Comparison of ENCODE assay signal across 17 cellular contexts in genomic region chr5:96871022-96871388, GRCh38. TPM values are rescaled to one million over a fixed set of nuclear protein-coding genes. Genes with fewer than 3 reads are reported as not detected.
DNase-seq lines count a peak whose midpoint lies in the region; ATAC-seq and TF ChIP-seq lines count a peak whose summit lies in the region.
"Had no signal": no experiment of that assay in that cellular context is flagged by ENCODE, and none has a peak within 500 bp of the region (broad histone marks: within the 10 kb centered on the region; RNA-seq: fewer than 3 reads in every experiment).

No MANE protein-coding gene starts in this region.

- no peaks in the 10 kb centered on the region for H3K36me3 Mint-ChIP-seq in activated CD4-positive, alpha-beta T cell treated with anti-CD3 and anti-CD28 coated beads, Interleukin-2, amount 10 ng/mL, durations not matched to agents 7 days and 5 days (ENCODE audit: low read depth)
- H3K36me3 Mint-ChIP-seq in IgD-negative memory B cell, result no peaks in the 10 kb centered on the region
- peaks cover 0 to 6% of the 10 kb centered on the region in 2 donors for H3K36me3 Mint-ChIP-seq in activated naive CD4-positive, alpha-beta T cell treated with anti-CD3 and anti-CD28 coated beads, Interleukin-2, amount 50 U/mL, for 72 hours

- no peak overlapping the region for H4K8ac ChIP-seq in neuronal stem cell (ENCODE audit: low read depth, low read length)

- H4K20me1 ChIP-seq in PC-9 (ENCODE audit: insufficient read depth), result no peaks in the 10 kb centered on the region

- H2BK15ac ChIP-seq in neuronal stem cell (ENCODE audit: low read length), result no peak overlapping the region

- DNase-seq in activated CD4-positive, alpha-beta T cell treated with anti-CD3 and anti-CD28 coated beads, Interleukin-2, amount 10 ng/mL, durations not matched to agents 7 days and 5 days, result no peak
- DNase-seq in activated CD4-positive, alpha-beta T cell treated with anti-CD3 and anti-CD28 coated beads, Interleukin-2, amount 50 U/mL, for 4 hours, result no peak
- no peak for DNase-seq in activated naive CD4-positive, alpha-beta T cell treated with anti-CD3 and anti-CD28 coated beads, Interleukin-2, amount 50 U/mL, for 72 hours (ENCODE audit: low spot score in 2 of 2)
- DNase-seq in neuronal stem cell (ENCODE audit: low spot score) (no peak), PC-9 (no peak), left ventricle myocardium inferior (no peak), vagina (ENCODE audit: extremely low spot score in 2 of 2) (no peak)
- DNase-seq: activated gamma-delta T cell, endodermal cell, foreskin melanocyte, mesenchymal stem cell, NCI-H2081, spleen, testis had no signal

- intact Hi-C loops in PC-9 (cut with micrococcal nuclease; ENCODE audit: unreplicated experiment), result loop anchor here (10.0 kb wide), 1 partner anchor 124 kb away; no protein-coding TSS in a partner anchor
- intact Hi-C loops in left ventricle myocardium inferior (cut with micrococcal nuclease), result no loop called here
- intact Hi-C loops in vagina (cut with DNase I), result no loop called here

- peak overlapping the region; percentile 48 for H3K4me3 Mint-ChIP-seq in activated CD4-positive, alpha-beta T cell treated with anti-CD3 and anti-CD28 coated beads, Interleukin-2, amount 10 ng/mL, durations not matched to agents 7 days and 5 days
- peak overlapping the region; percentile 12 to 74 (median 45) for H3K4me3 Mint-ChIP-seq in IgD-negative memory B cell
- H3K4me3 Mint-ChIP-seq: central memory CD8-positive, alpha-beta T cell; endodermal cell had no signal

- no peaks in the 10 kb centered on the region for H3F3A ChIP-seq in PC-9 (ENCODE audit: insufficient read depth, low read depth)

- WGBS in neuronal stem cell (ENCODE audit: extremely low coverage in 2 of 2, insufficient read length in 2 of 2, insufficient replicate concordance in 1 of 2), 2 donors, result no CpG with 5 or more reads among the region's 2 CpGs

- no peak overlapping the region for H3K18ac ChIP-seq in neuronal stem cell (ENCODE audit: low read length)

- H2BK5ac ChIP-seq in neuronal stem cell (ENCODE audit: low read length), result no peak overlapping the region

- H2AFZ ChIP-seq in neuronal stem cell (ENCODE audit: low read length) (peak overlapping the region; percentile 70), PC-9 (no peak overlapping the region)

- no peak overlapping the region for H3K4ac ChIP-seq in neuronal stem cell (ENCODE audit: low read length)

- H3K27me3 Mint-ChIP-seq in activated CD4-positive, alpha-beta T cell treated with anti-CD3 and anti-CD28 coated beads, Interleukin-2, amount 10 ng/mL, durations not matched to agents 7 days and 5 days, result no peaks in the 10 kb centered on the region
- H3K27me3 Mint-ChIP-seq in IgD-negative memory B cell, result no peaks in the 10 kb centered on the region
- H3K27me3 Mint-ChIP-seq: central memory CD8-positive, alpha-beta T cell had no signal

- POLR2A ChIA-PET in activated CD4-positive, alpha-beta T cell treated with anti-CD3 and anti-CD28 coated beads, Interleukin-2, amount 10 ng/mL, durations not matched to agents 7 days and 5 days (lab: Charles Lee), result interaction anchor here (0.6 to 0.7 kb wide), 2 partner anchors 25 to 70 kb away, joined by 3 to 6 read pairs; no protein-coding TSS in a partner anchor
- POLR2A ChIA-PET in PC-9 (lab: Charles Lee; ENCODE audit: unreplicated experiment), result interaction anchor here (0.6 kb wide), 1 partner anchor 1048 kb away, joined by 5 read pairs; the partner anchor contains the start of gene GLRX

- no peak for ATAC-seq in activated naive CD4-positive, alpha-beta T cell treated with anti-CD3 and anti-CD28 coated beads, Interleukin-2, amount 50 U/mL, for 72 hours

- no peak overlapping the region for H2BK120ac ChIP-seq in neuronal stem cell (ENCODE audit: low read depth, low read length)

- H3K4me1 Mint-ChIP-seq in activated CD4-positive, alpha-beta T cell treated with anti-CD3 and anti-CD28 coated beads, Interleukin-2, amount 10 ng/mL, durations not matched to agents 7 days and 5 days, result peaks cover 69% of the 10 kb centered on the region
- H3K4me1 Mint-ChIP-seq in IgD-negative memory B cell, result peaks cover 51 to 56% (median 54%) of the 10 kb centered on the region in 3 donors

- H3K27me3 ChIP-seq in neuronal stem cell (ENCODE audit: control insufficient read depth in 3 of 3, insufficient read depth in 3 of 3, low read depth in 1 of 3, low read length in 3 of 3), result no peaks in the 10 kb centered on the region
- no peaks in the 10 kb centered on the region for H3K27me3 ChIP-seq in PC-9 (ENCODE audit: insufficient read depth, low read depth)
- no peaks in the 10 kb centered on the region for H3K27me3 ChIP-seq in left ventricle myocardium inferior (ENCODE audit: low read depth)
- no peaks in the 10 kb centered on the region for H3K27me3 ChIP-seq in vagina
- H3K27me3 ChIP-seq: SJSA1, spleen, testis had no signal

- H3K27ac ChIP-seq in neuronal stem cell (replicated peaks; ENCODE audit: low read length) (no peak overlapping the region), PC-9 (no peak overlapping the region), left ventricle myocardium inferior (replicated peaks) (no peak overlapping the region), vagina (no peak overlapping the region)
- H3K27ac ChIP-seq: SJSA1, testis had no signal

- no peaks in the 10 kb centered on the region for H3K79me2 ChIP-seq in PC-9 (ENCODE audit: low read depth)

- peak overlapping the region; percentile 86 for H3K27ac Mint-ChIP-seq in activated CD4-positive, alpha-beta T cell treated with anti-CD3 and anti-CD28 coated beads, Interleukin-2, amount 10 ng/mL, durations not matched to agents 7 days and 5 days
- H3K27ac Mint-ChIP-seq in IgD-negative memory B cell, result peak overlapping the region; percentile 25 to 58 (median 54)
- H3K27ac Mint-ChIP-seq in activated naive CD4-positive, alpha-beta T cell treated with anti-CD3 and anti-CD28 coated beads, Interleukin-2, amount 50 U/mL, for 72 hours, result peak overlapping the region; percentile 26 to 53
- H3K27ac Mint-ChIP-seq: endodermal cell had no signal

- no peak overlapping the region for H4K91ac ChIP-seq in neuronal stem cell (ENCODE audit: low read depth, low read length, poor library complexity)

- BruUV-seq in PC-9 (replicated peaks; lab: Mats Ljungman, UMichigan), result no TSS peak

- no peak overlapping the region for H3K9ac ChIP-seq in neuronal stem cell (ENCODE audit: low read depth, low read length, poor library complexity)

- H3K4me1 ChIP-seq in neuronal stem cell (ENCODE audit: control insufficient read depth in 2 of 2, insufficient read depth in 1 of 2, low read depth in 1 of 2, low read length in 2 of 2) (peaks cover 11 to 15% of the 10 kb centered on the region in 2 donors), PC-9 (replicated peaks; ENCODE audit: insufficient read depth) (0 out of 2 replicates have a peak, but pooled peaks cover 6% of the 10 kb centered on the region), left ventricle myocardium inferior (peaks cover 6% of the 10 kb centered on the region), vagina (no peaks in the 10 kb centered on the region)
- H3K4me1 ChIP-seq: testis had no signal

- no peaks in the 10 kb centered on the region for H3K79me1 ChIP-seq in neuronal stem cell (ENCODE audit: low read depth, low read length)

- CTCF ChIA-PET in activated CD4-positive, alpha-beta T cell treated with anti-CD3 and anti-CD28 coated beads, Interleukin-2, amount 10 ng/mL, durations not matched to agents 7 days and 5 days (lab: Charles Lee), result interaction anchor here (1.0 to 3.5 kb wide), 4 partner anchors 12 to 102 kb away, joined by 3 to 10 read pairs (median 6); no protein-coding TSS in a partner anchor
- CTCF ChIA-PET in PC-9 (lab: Charles Lee), result no interaction called here

- H2AK5ac ChIP-seq in neuronal stem cell (ENCODE audit: low read depth, low read length), result no peak overlapping the region

- TF ChIP-seq POLR2A in vagina (IDR thresholded peaks at IDR 0.05), result no peak

- H3K4me2 ChIP-seq in neuronal stem cell (ENCODE audit: insufficient read depth, low read length, poor library complexity, severe bottlenecking), result no peak overlapping the region
- no peak overlapping the region for H3K4me2 ChIP-seq in PC-9

- H3K4me3 ChIP-seq in neuronal stem cell (ENCODE audit: low read length in 2 of 2) (no peak overlapping the region), PC-9 (no peak overlapping the region), left ventricle myocardium inferior (no peak overlapping the region), vagina (no peak overlapping the region)
- H3K4me3 ChIP-seq: SJSA1, spleen, testis had no signal

- no peak overlapping the region for H3K14ac ChIP-seq in neuronal stem cell (ENCODE audit: low read length)

- H2BK12ac ChIP-seq in neuronal stem cell (ENCODE audit: low read length), result no peak overlapping the region

- H3K9me2 ChIP-seq in PC-9 (ENCODE audit: insufficient read depth), result no peaks in the 10 kb centered on the region

- no peaks in the 10 kb centered on the region for H3K9me3 ChIP-seq in neuronal stem cell (replicated peaks in 1 of 2; ENCODE audit: control insufficient read depth in 2 of 2, insufficient read depth in 1 of 2, low read depth in 1 of 2, low read length in 2 of 2)
- no peaks in the 10 kb centered on the region for H3K9me3 ChIP-seq in PC-9 (ENCODE audit: insufficient read depth, low read depth)
- no peaks in the 10 kb centered on the region for H3K9me3 ChIP-seq in left ventricle myocardium inferior (replicated peaks)
- H3K9me3 ChIP-seq in vagina, result no peaks in the 10 kb centered on the region
- H3K9me3 ChIP-seq: SJSA1, spleen, testis had no signal

- TF ChIP-seq CTCF in PC-9 (conservative IDR thresholded peaks at IDR 0.05), result no peak
- TF ChIP-seq CTCF in left ventricle myocardium inferior (IDR thresholded peaks at IDR 0.05; ENCODE audit: borderline replicate concordance), result no peak
- no peak for TF ChIP-seq CTCF in vagina (IDR thresholded peaks at IDR 0.05)

- H3K36me3 ChIP-seq in neuronal stem cell (replicated peaks in 1 of 2; ENCODE audit: control insufficient read depth in 2 of 2, insufficient read depth in 2 of 2, low read length in 2 of 2) (no peaks in the 10 kb centered on the region), PC-9 (ENCODE audit: low read depth) (no peaks in the 10 kb centered on the region), left ventricle myocardium inferior (no peaks in the 10 kb centered on the region), vagina (no peaks in the 10 kb centered on the region)
- H3K36me3 ChIP-seq: SJSA1, spleen had no signal

- no peaks in the 10 kb centered on the region for H3K9me3 Mint-ChIP-seq in activated CD4-positive, alpha-beta T cell treated with anti-CD3 and anti-CD28 coated beads, Interleukin-2, amount 10 ng/mL, durations not matched to agents 7 days and 5 days
- no peaks in the 10 kb centered on the region for H3K9me3 Mint-ChIP-seq in IgD-negative memory B cell
- H3K9me3 Mint-ChIP-seq in activated naive CD4-positive, alpha-beta T cell treated with anti-CD3 and anti-CD28 coated beads, Interleukin-2, amount 50 U/mL, for 72 hours, result peaks cover 0 to 3% of the 10 kb centered on the region in 2 donors
- H3K9me3 Mint-ChIP-seq: central memory CD8-positive, alpha-beta T cell; endodermal cell had no signal

- H3K23ac ChIP-seq in neuronal stem cell (ENCODE audit: low read depth, low read length, poor library complexity), result no peak overlapping the region

RNA-seq across cellular contexts. Expression of gene ERAP2, which starts 5.3 kb away (rescaled TPM):
- 100 to 1,000 TPM; 122 to 138 TPM for total RNA-seq in activated CD4-positive, alpha-beta T cell treated with anti-CD3 and anti-CD28 coated beads, Interleukin-2, amount 10 ng/mL, durations not matched to agents 7 days and 5 days
- polyA plus RNA-seq in IgD-negative memory B cell, result 87.4 TPM
- 10 to 100 TPM; 34.4 to 87.8 TPM for total RNA-seq in activated naive CD4-positive, alpha-beta T cell treated with anti-CD3 and anti-CD28 coated beads, Interleukin-2, amount 50 U/mL, for 72 hours
- not detected for polyA plus RNA-seq in neuronal stem cell (2013, experiment 1 of 2)
- polyA plus RNA-seq in neuronal stem cell (2013, experiment 2 of 2), result not detected
- total RNA-seq in PC-9 (2021), result 48.2 and 51.9 TPM in 2 replicates
- 6.7 TPM for total RNA-seq in left ventricle myocardium inferior
- 16.5 TPM for total RNA-seq in vagina
- total RNA-seq: endodermal cell had no signal
